22 cellular contexts compared by ENCODE assay signal in the genomic region with DNA sequence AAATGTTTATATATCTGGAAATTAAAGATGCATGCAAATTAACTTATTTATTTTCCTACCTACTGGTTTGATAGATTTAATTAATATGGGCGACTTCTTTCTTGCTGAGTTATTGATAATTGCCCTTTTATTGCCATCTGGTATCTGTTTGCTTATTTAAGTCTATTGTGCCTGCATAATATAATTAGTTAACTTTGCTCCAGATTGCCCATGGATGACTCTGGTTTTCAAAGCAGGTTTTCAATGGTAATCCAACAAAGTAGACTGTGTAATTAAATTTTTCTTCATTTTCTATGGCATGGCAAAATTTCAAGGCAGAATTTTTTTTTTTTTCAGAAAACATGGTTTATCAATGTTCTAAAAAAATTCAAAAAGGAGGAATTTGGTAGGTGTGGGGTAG.
"Had no signal": no experiment of that assay in that cellular context is flagged by ENCODE, and none has a peak within 500 bp of the region (broad histone marks: within the 10 kb centered on the region; RNA-seq: fewer than 3 reads in every experiment).

No MANE protein-coding gene starts in this region.

- H3K36me3 ChIP-seq: ovary, sigmoid colon, stomach, thyroid gland had no signal

- H3K4me1 ChIP-seq: sigmoid colon, stomach, thyroid gland had no signal

- H3K4me1 Mint-ChIP-seq: memory B cell; natural killer cell; stimulated activated effector memory CD8-positive, alpha-beta T cell treated with anti-CD3 and anti-CD28 coated beads, Interleukin-12 subunit alpha, Interleukin-12 subunit beta, amount 100 ng/mL, for 72 hours had no signal

- H3K27ac Mint-ChIP-seq: effector memory CD8-positive, alpha-beta T cell; memory B cell; natural killer cell; stimulated activated effector memory CD8-positive, alpha-beta T cell treated with anti-CD3 and anti-CD28 coated beads, Interleukin-12 subunit alpha, Interleukin-12 subunit beta, amount 100 ng/mL, for 72 hours had no signal

- H3K79me2 ChIP-seq: hepatocyte had no signal

- ATAC-seq: effector memory CD8-positive, alpha-beta T cell; left lobe of liver; natural killer cell; psoas muscle; right cardiac atrium; stimulated activated effector memory CD8-positive, alpha-beta T cell treated with anti-CD3 and anti-CD28 coated beads, Interleukin-12 subunit alpha, Interleukin-12 subunit beta, amount 100 ng/mL, for 72 hours had no signal

- H3K4me3 Mint-ChIP-seq: effector memory CD8-positive, alpha-beta T cell; memory B cell; natural killer cell; stimulated activated effector memory CD8-positive, alpha-beta T cell treated with anti-CD3 and anti-CD28 coated beads, Interleukin-12 subunit alpha, Interleukin-12 subunit beta, amount 100 ng/mL, for 72 hours had no signal

- H2AFZ ChIP-seq: hepatocyte had no signal

- H3K4me2 ChIP-seq: hepatocyte had no signal

- DNase-seq: cortex of kidney; effector memory CD8-positive, alpha-beta T cell; head of caudate nucleus; kidney; natural killer cell; occipital lobe; ovary; posterior cingulate gyrus; psoas muscle; right cardiac atrium; sigmoid colon; stimulated activated CD4-positive, alpha-beta T cell treated with anti-CD3 and anti-CD28 coated beads, Interleukin-2, amount 100 ng/mL, for 24 hours; stimulated activated CD4-positive, alpha-beta T cell treated with anti-CD3 and anti-CD28 coated beads, Interleukin-4, amount 100 ng/mL, for 24 hours; stimulated activated naive CD4-positive, alpha-beta T cell treated with Interleukin-2 at 50 U/mL for 16 hours; stomach; thyroid gland; trophoblast cell had no signal

- H3K27ac ChIP-seq: hepatocyte, ovary, psoas muscle, sigmoid colon, stomach, thyroid gland had no signal

- H3K27me3 ChIP-seq: hepatocyte, ovary, sigmoid colon, stomach, thyroid gland had no signal

- H3K4me3 ChIP-seq: hepatocyte, lung, ovary, psoas muscle, sigmoid colon, stomach, thyroid gland had no signal

- H3K36me3 Mint-ChIP-seq: memory B cell; natural killer cell; stimulated activated effector memory CD8-positive, alpha-beta T cell treated with anti-CD3 and anti-CD28 coated beads, Interleukin-12 subunit alpha, Interleukin-12 subunit beta, amount 100 ng/mL, for 72 hours had no signal

- H3K27me3 Mint-ChIP-seq: effector memory CD8-positive, alpha-beta T cell; memory B cell had no signal

- H3K9me3 ChIP-seq: ovary, psoas muscle, sigmoid colon, stomach, thyroid gland had no signal
